ENCODE assay signal across 9 cellular contexts in the genomic region with DNA sequence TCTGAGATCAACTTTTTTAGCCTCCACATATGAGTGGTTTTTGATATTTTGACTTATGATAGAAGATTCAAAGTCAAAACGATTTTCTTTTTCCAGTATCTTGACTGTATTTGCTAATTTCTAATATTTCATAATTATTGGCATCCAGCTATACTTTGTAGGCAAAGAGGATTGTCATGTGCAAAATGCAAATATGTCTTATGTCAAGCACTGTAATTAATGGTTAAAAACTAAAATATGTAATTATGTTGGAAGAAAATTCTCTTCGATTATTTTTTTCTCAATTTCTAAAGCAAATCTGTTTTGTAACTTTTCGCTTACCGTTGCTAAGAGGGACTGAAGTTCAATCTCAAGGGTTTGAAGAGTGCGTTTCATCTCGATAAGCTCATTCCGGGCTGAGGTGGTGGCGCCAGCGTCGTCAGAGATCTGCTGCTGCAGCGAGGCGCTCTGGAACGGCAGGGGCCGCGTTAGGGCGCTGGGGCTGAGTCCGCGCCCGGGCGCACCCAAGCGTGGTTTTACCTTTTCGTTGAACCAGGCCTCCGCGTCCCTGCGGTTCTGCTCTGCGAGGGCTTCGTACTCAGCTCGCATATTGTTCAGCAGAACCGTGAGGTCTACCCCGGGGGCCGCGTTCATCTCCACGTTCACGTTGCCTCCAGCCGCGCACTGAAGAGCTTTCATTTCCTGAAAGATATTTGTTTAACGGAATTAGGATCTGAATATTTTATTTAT.
DNase-seq lines count a peak whose midpoint lies in the region; ATAC-seq and TF ChIP-seq lines count a peak whose summit lies in the region.
"Had no signal": no experiment of that assay in that cellular context is flagged by ENCODE, and none has a peak within 500 bp of the region (broad histone marks: within the 10 kb centered on the region; RNA-seq: fewer than 3 reads in every experiment).

No MANE protein-coding gene starts in this region.

- peak overlapping the region; percentile 73 for H3K4me2 ChIP-seq in Loucy (ENCODE audit: low read depth, low read length, poor library complexity, severe bottlenecking)

- H2AFZ ChIP-seq in Loucy (ENCODE audit: low read length) = no peak overlapping the region

- H3K27me3 Mint-ChIP-seq in activated naive CD8-positive, alpha-beta T cell = peaks cover 31% of the 10 kb centered on the region
- peaks cover 18% of the 10 kb centered on the region for H3K27me3 Mint-ChIP-seq in memory B cell

- H3K36me3 ChIP-seq in Loucy (ENCODE audit: insufficient read depth, low read length) = no peaks in the 10 kb centered on the region

- peak overlapping the region; percentile 60 for H3K9ac ChIP-seq in Loucy (ENCODE audit: low read depth, low read length, poor library complexity, severe bottlenecking)

- no peaks in the 10 kb centered on the region for H3K79me2 ChIP-seq in Loucy (ENCODE audit: insufficient read depth, low read length)

- 0 out of 2 replicates have a peak, but pooled peaks cover 9% of the 10 kb centered on the region for H3F3A ChIP-seq in Loucy (ENCODE audit: low read depth)

- no peaks in the 10 kb centered on the region for H4K20me1 ChIP-seq in Loucy (ENCODE audit: insufficient read depth, low read length, poor library complexity, severe bottlenecking)

- peaks cover 4% of the 10 kb centered on the region for H3K4me1 Mint-ChIP-seq in activated naive CD8-positive, alpha-beta T cell (ENCODE audit: low read depth)
- H3K4me1 Mint-ChIP-seq in memory B cell = no peaks in the 10 kb centered on the region

- H3K9me2 ChIP-seq in Loucy (replicated peaks; ENCODE audit: low read depth, low read length) = no peaks in the 10 kb centered on the region

- DNase-seq in AG20443 (ENCODE audit: low spot score) (peak; percentile 17), memory B cell (ENCODE audit: low spot score in 2 of 2) (no peak), HK-2 (ENCODE audit: unreplicated experiment) (no peak)
- DNase-seq in NK-92 treated with Interleukin-12 subunit alpha and Interleukin-12 subunit beta, amount 100 ng/mL, for 24 hours (lab: John Stamatoyannopoulos, UW) = no peak
- DNase-seq: effector memory CD8-positive, alpha-beta T cell had no signal

- H3K36me3 Mint-ChIP-seq in activated naive CD8-positive, alpha-beta T cell = no peaks in the 10 kb centered on the region
- H3K36me3 Mint-ChIP-seq in memory B cell = no peaks in the 10 kb centered on the region

- H3K4me3 ChIP-seq in Loucy (ENCODE audit: low read length, poor library complexity, severe bottlenecking) = peak overlapping the region; percentile 66

- H3K9me3 ChIP-seq in Loucy (ENCODE audit: insufficient read depth, low read depth, low read length) = no peaks in the 10 kb centered on the region

- peak overlapping the region; percentile 49 for H3K4me3 Mint-ChIP-seq in activated naive CD8-positive, alpha-beta T cell
- peak overlapping the region; percentile 25 for H3K4me3 Mint-ChIP-seq in memory B cell
- H3K4me3 Mint-ChIP-seq: effector memory CD8-positive, alpha-beta T cell had no signal

- no peaks in the 10 kb centered on the region for H3K9me3 Mint-ChIP-seq in activated naive CD8-positive, alpha-beta T cell (ENCODE audit: low read depth)
- no peaks in the 10 kb centered on the region for H3K9me3 Mint-ChIP-seq in memory B cell
- H3K9me3 Mint-ChIP-seq: effector memory CD8-positive, alpha-beta T cell had no signal

- H3K27me3 ChIP-seq in Loucy (ENCODE audit: insufficient read depth, low read length, poor library complexity, severe bottlenecking) = no peaks in the 10 kb centered on the region

- ATAC-seq in memory B cell (ENCODE audit: low read depth) (peak; percentile 29), HG03442 (IDR thresholded peaks at IDR 0.05; ENCODE audit: unreplicated experiment) (no peak), GM21717 (IDR thresholded peaks at IDR 0.05; ENCODE audit: unreplicated experiment) (no peak)
- ATAC-seq: effector memory CD8-positive, alpha-beta T cell had no signal

- peaks cover 34% of the 10 kb centered on the region for H3K4me1 ChIP-seq in Loucy (ENCODE audit: insufficient read depth, low read length, poor library complexity, severe bottlenecking)

- no peak for TF ChIP-seq CTCF in Loucy (conservative IDR thresholded peaks at IDR 0.05; ENCODE audit: low read length)

- no peak overlapping the region for H3K27ac Mint-ChIP-seq in activated naive CD8-positive, alpha-beta T cell
- H3K27ac Mint-ChIP-seq in memory B cell = no peak overlapping the region
- H3K27ac Mint-ChIP-seq: effector memory CD8-positive, alpha-beta T cell had no signal
